Comparison of ENCODE assay signal across 17 cellular contexts in genomic region chr3:168863561-168863960, GRCh38.
"Had no signal": no experiment of that assay in that cellular context is flagged by ENCODE, and none has a peak within 500 bp of the region (broad histone marks: within the 10 kb centered on the region; RNA-seq: fewer than 3 reads in every experiment).

No MANE protein-coding gene starts in this region.

- H3K36me3 ChIP-seq: heart left ventricle, suprapubic skin, thyroid gland had no signal

- H3K4me3 ChIP-seq: mucosa of descending colon, smooth muscle cell, suprapubic skin, thyroid gland had no signal

- H3K9me3 ChIP-seq: heart left ventricle, mucosa of descending colon, suprapubic skin, thyroid gland had no signal

- ATAC-seq: foreskin keratinocyte; heart left ventricle; left lobe of liver; naive thymus-derived CD8-positive, alpha-beta T cell; right cardiac atrium; stimulated activated naive CD8-positive, alpha-beta T cell treated with anti-CD3 and anti-CD28 coated beads, Interleukin-15, Interleukin-2, amounts not matched to agents 100 U/mL and 50 U/mL, for 24 hours had no signal

- H3K4me1 ChIP-seq: foreskin keratinocyte, heart left ventricle, suprapubic skin had no signal

- H3K27ac ChIP-seq: foreskin keratinocyte, heart left ventricle, suprapubic skin, thyroid gland had no signal

- FAIRE-seq: colon, urothelium cell line had no signal

- H3K27me3 ChIP-seq: heart left ventricle, suprapubic skin, thyroid gland had no signal

- DNase-seq: dermis blood vessel endothelial cell; erythroblast; foreskin keratinocyte; heart left ventricle; hypothalamus; mammary epithelial cell; mucosa of descending colon; naive thymus-derived CD8-positive, alpha-beta T cell; right cardiac atrium; stimulated activated CD4-positive, alpha-beta T cell treated with anti-CD3 and anti-CD28 coated beads, Interleukin-2, amount 100 ng/mL, for 48 hours; stimulated activated naive CD8-positive, alpha-beta T cell treated with anti-CD3 and anti-CD28 coated beads, Interleukin-15, Interleukin-2, amounts not matched to agents 100 U/mL and 50 U/mL, for 24 hours; thyroid gland had no signal
